In the genomic region with DNA sequence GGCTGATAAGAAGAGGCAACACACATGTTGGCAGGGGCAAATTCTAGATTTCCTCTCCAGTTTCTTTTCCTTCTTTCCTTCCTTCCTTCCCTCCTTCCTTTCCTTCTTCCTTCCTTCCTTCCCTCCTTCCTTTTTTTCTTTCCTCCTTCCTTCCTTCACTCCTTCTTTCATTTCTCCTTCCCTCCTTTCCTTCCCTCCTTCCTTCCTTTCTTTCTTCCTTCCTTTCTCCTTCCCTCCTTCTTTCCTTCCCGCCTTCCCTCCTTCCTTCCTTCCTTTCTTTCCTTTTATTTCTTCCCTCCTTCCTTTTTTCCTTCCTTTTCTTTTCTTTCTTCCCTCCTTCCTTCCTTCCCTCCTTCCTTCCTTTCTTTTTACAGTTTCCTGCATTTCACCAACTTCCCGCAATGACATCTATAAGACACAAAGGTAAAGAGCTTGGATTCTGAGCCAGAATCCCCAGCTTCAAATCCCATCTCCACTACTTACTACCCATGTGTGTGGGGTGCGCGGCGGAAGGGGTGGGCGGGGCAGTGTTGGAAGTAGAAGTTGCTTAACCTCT, we compare ENCODE assay signal across 32 cellular contexts.
"Had no signal": no experiment of that assay in that cellular context is flagged by ENCODE, and none has a peak within 500 bp of the region (broad histone marks: within the 10 kb centered on the region; RNA-seq: fewer than 3 reads in every experiment).

No MANE protein-coding gene starts in this region.

- H3K27ac ChIP-seq: colonic mucosa, epithelial cell of prostate, left ventricle myocardium inferior, neural progenitor cell, parathyroid adenoma, prostate gland, skin epidermis, suprapubic skin had no signal

- H3K9ac ChIP-seq: neural progenitor cell, parathyroid adenoma had no signal

- H3K27me3 ChIP-seq: colonic mucosa, gastroesophageal sphincter, heart left ventricle, neural progenitor cell, spleen, suprapubic skin had no signal

- H3K4me1 Mint-ChIP-seq: central memory CD8-positive, alpha-beta T cell; naive thymus-derived CD4-positive, alpha-beta T cell; stimulated activated naive CD8-positive, alpha-beta T cell treated with anti-CD3 and anti-CD28 coated beads, Interleukin-15, amount 100 ng/mL, for 72 hours had no signal

- H3K4me2 ChIP-seq: neural progenitor cell had no signal

- H3K36me3 Mint-ChIP-seq: naive thymus-derived CD4-positive, alpha-beta T cell; neural progenitor cell had no signal

- H3K4me3 ChIP-seq: colonic mucosa, gastroesophageal sphincter, heart left ventricle, left ventricle myocardium inferior, lung, mucosa of descending colon, neural progenitor cell, prostate gland, skin epidermis, spleen, suprapubic skin had no signal

- H3K4me3 Mint-ChIP-seq: central memory CD8-positive, alpha-beta T cell; dendritic cell treated with granulocyte-macrophage colony-stimulating factor and Interleukin-4, amounts not matched to agents 40 ng/mL and 50 ng/mL, for 4 days; endodermal cell; memory B cell; naive thymus-derived CD4-positive, alpha-beta T cell; nephron; neural progenitor cell; stimulated activated naive CD8-positive, alpha-beta T cell treated with anti-CD3 and anti-CD28 coated beads, Interleukin-15, amount 100 ng/mL, for 72 hours had no signal

- H3K4me1 ChIP-seq: colonic mucosa, neural progenitor cell, prostate gland had no signal

- H3K36me3 ChIP-seq: colonic mucosa, gastroesophageal sphincter, left ventricle myocardium inferior, neural progenitor cell, prostate gland, suprapubic skin had no signal

- H3K9me3 ChIP-seq: colonic mucosa, gastroesophageal sphincter, heart left ventricle, left ventricle myocardium inferior, mucosa of descending colon, prostate gland, spleen, suprapubic skin had no signal

- H3K27ac Mint-ChIP-seq: dendritic cell treated with granulocyte-macrophage colony-stimulating factor and Interleukin-4, amounts not matched to agents 40 ng/mL and 50 ng/mL, for 4 days; endodermal cell; memory B cell; naive thymus-derived CD4-positive, alpha-beta T cell; nephron; neural progenitor cell; stimulated activated naive CD8-positive, alpha-beta T cell treated with anti-CD3 and anti-CD28 coated beads, Interleukin-15, amount 100 ng/mL, for 72 hours had no signal

- H3K27me3 Mint-ChIP-seq: dendritic cell treated with granulocyte-macrophage colony-stimulating factor and Interleukin-4, amounts not matched to agents 40 ng/mL and 50 ng/mL, for 4 days; stimulated activated naive CD8-positive, alpha-beta T cell treated with anti-CD3 and anti-CD28 coated beads, Interleukin-15, amount 100 ng/mL, for 72 hours had no signal

- H2AFZ ChIP-seq: neural progenitor cell, parathyroid adenoma had no signal

- H3K9me3 Mint-ChIP-seq: central memory CD8-positive, alpha-beta T cell; dendritic cell treated with granulocyte-macrophage colony-stimulating factor and Interleukin-4, amounts not matched to agents 40 ng/mL and 50 ng/mL, for 4 days; endodermal cell; memory B cell; nephron; neural progenitor cell; stimulated activated naive CD8-positive, alpha-beta T cell treated with anti-CD3 and anti-CD28 coated beads, Interleukin-15, amount 100 ng/mL, for 72 hours had no signal

- DNase-seq: colonic mucosa; effector CD8-positive, alpha-beta T cell; endodermal cell; foreskin fibroblast; hippocampal formation; islet precursor cell; kidney glomerular epithelial cell; left colon; left ventricle myocardium inferior; mucosa of descending colon; naive thymus-derived CD4-positive, alpha-beta T cell; right cardiac atrium; spleen; stimulated activated CD4-positive, alpha-beta T cell treated with anti-CD3 and anti-CD28 coated beads, Interleukin-15, amount 100 ng/mL, for 24 hours; stimulated activated CD4-positive, alpha-beta T cell treated with anti-CD3 and anti-CD28 coated beads, Interleukin-4, amount 100 ng/mL, for 1 hour; stimulated activated CD8-positive, alpha-beta memory T cell treated with anti-CD3 and anti-CD28 coated beads, Interleukin-4, amount 100 ng/mL, for 48 hours; stimulated activated naive CD4-positive, alpha-beta T cell; stimulated activated naive CD8-positive, alpha-beta T cell treated with anti-CD3 and anti-CD28 coated beads, Interleukin-15, amount 100 ng/mL, for 72 hours; trophoblast cell had no signal
